ENCODE assay signal across 13 cellular contexts in the genomic region with DNA sequence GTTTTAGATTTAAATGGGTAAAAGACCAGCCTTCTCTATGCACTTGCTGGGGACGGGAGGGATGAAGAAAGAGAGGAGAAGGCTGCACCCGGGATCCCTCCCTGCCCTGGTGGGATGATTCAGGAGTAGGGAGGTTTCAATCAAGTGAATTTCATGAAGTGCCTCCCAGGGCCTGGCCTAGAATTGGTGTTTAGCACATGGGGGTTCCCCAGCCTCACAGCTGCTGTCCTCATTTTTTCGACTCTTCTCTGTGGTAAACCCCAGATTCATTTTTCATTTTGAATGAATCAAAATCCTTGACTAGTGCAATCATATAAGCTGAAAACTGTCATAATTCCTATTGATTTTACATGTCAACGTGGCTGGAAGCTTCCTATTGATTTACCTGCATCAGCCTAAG.
DNase-seq lines count a peak whose midpoint lies in the region; ATAC-seq and TF ChIP-seq lines count a peak whose summit lies in the region.
"Had no signal": no experiment of that assay in that cellular context is flagged by ENCODE, and none has a peak within 500 bp of the region (broad histone marks: within the 10 kb centered on the region; RNA-seq: fewer than 3 reads in every experiment).

No MANE protein-coding gene starts in this region.

- no peaks in the 10 kb centered on the region for H4K20me1 ChIP-seq in SK-N-SH (ENCODE audit: insufficient read depth)

- WGBS in SK-N-SH (ENCODE audit: low lambda C conversion rate): 92% methylated on average over 4 of the region's 4 CpGs

- H3K4me1 ChIP-seq in SK-N-SH (ENCODE audit: control insufficient read depth in 1 of 2, insufficient read depth in 2 of 2, low read depth in 1 of 2, low read length in 1 of 2): peaks cover 28 to 29% of the 10 kb centered on the region in 2 experiments

- no peak overlapping the region for H3K9ac ChIP-seq in SK-N-SH
- H3K9ac ChIP-seq: parathyroid adenoma had no signal

- no peak for TF ChIP-seq RAD21 in SK-N-SH (IDR thresholded peaks at IDR 0.05; ENCODE audit: low read length)

- H3K27me3 ChIP-seq in SK-N-SH (ENCODE audit: insufficient read depth): no peaks in the 10 kb centered on the region
- H3K27me3 ChIP-seq: dorsolateral prefrontal cortex had no signal

- no peaks in the 10 kb centered on the region for H3K79me2 ChIP-seq in SK-N-SH (ENCODE audit: insufficient read depth)
- H3K79me2 ChIP-seq: parathyroid adenoma had no signal

- H3K27ac ChIP-seq in SK-N-SH (ENCODE audit: low read depth in 2 of 2, low read length in 1 of 2): no peak overlapping the region
- H3K27ac ChIP-seq: dorsolateral prefrontal cortex, parathyroid adenoma had no signal

- no peak for TF ChIP-seq EP300 in SK-N-SH (IDR thresholded peaks at IDR 0.05; ENCODE audit: borderline replicate concordance in 1 of 2, low read depth in 1 of 2, low read length in 1 of 2)

- H3K4me3 ChIP-seq in GM12865 (ENCODE audit: low read depth, low read length) (no peak overlapping the region), fibroblast of mammary gland (ENCODE audit: control insufficient read depth, low read depth, low read length) (no peak overlapping the region), SK-N-SH (ENCODE audit: low read depth in 2 of 2, low read length in 1 of 2) (no peak overlapping the region)
- H3K4me3 ChIP-seq: dorsolateral prefrontal cortex had no signal

- H2AFZ ChIP-seq in SK-N-SH (ENCODE audit: low read depth): no peak overlapping the region
- H2AFZ ChIP-seq: parathyroid adenoma had no signal

- ATAC-seq in GM19351 (IDR thresholded peaks at IDR 0.05; ENCODE audit: unreplicated experiment): peak; percentile 35
- peak; percentile 36 for ATAC-seq in HG03442 (IDR thresholded peaks at IDR 0.05; ENCODE audit: unreplicated experiment)
- ATAC-seq in GM19467 (IDR thresholded peaks at IDR 0.05; ENCODE audit: unreplicated experiment): no peak

- CTCF ChIA-PET in SK-N-SH (lab: Yijun Ruan, JAX): interaction anchor here (1.2 to 10.2 kb wide), 5 partner anchors 36 to 1194 kb away, joined by 3 to 130 read pairs (median 34); partner anchors contain the start of gene TRIB2

- H3K4me2 ChIP-seq in SK-N-SH: no peak overlapping the region

- POLR2A ChIA-PET in SK-N-SH (lab: Yijun Ruan, JAX): no interaction called here

- no peaks in the 10 kb centered on the region for H3K9me3 ChIP-seq in SK-N-SH

- DNase-seq in GM12865 (ENCODE audit: low read depth): peak; percentile 63
- peak; percentile 11 for DNase-seq in fibroblast of mammary gland (ENCODE audit: low read depth)
- no peak for DNase-seq in NCI-H128 (lab: John Stamatoyannopoulos, UW; ENCODE audit: unreplicated experiment)
- DNase-seq in HK-2 (ENCODE audit: unreplicated experiment): no peak
- DNase-seq in SK-N-SH: no peak
- DNase-seq: dorsolateral prefrontal cortex, midbrain, NCI-H1092, RPMI8226 had no signal

- H3K36me3 ChIP-seq in SK-N-SH (replicated peaks in 1 of 2; ENCODE audit: control insufficient read depth in 1 of 2, insufficient read depth in 2 of 2, low read length in 1 of 2): peaks cover 23 to 39% of the 10 kb centered on the region in 2 experiments

- H3F3A ChIP-seq in SK-N-SH (replicated peaks; ENCODE audit: insufficient read depth): peaks cover 27% of the 10 kb centered on the region

- TF ChIP-seq CTCF in GM12865 (IDR thresholded peaks at IDR 0.05; ENCODE audit: insufficient read depth, low read depth, low read length, missing control alignments): no peak
- TF ChIP-seq CTCF in fibroblast of mammary gland (conservative IDR thresholded peaks at IDR 0.05; ENCODE audit: control insufficient read depth, insufficient read depth, low read depth, low read length): no peak
- TF ChIP-seq CTCF in SK-N-SH (IDR thresholded peaks at IDR 0.05): no peak

- no peaks in the 10 kb centered on the region for H3K9me2 ChIP-seq in SK-N-SH

TF ChIP-seq in SK-N-SH, 30 proteins besides CTCF, POLR2A, EP300 and RAD21:
- TF ChIP-seq, protein P1, sequence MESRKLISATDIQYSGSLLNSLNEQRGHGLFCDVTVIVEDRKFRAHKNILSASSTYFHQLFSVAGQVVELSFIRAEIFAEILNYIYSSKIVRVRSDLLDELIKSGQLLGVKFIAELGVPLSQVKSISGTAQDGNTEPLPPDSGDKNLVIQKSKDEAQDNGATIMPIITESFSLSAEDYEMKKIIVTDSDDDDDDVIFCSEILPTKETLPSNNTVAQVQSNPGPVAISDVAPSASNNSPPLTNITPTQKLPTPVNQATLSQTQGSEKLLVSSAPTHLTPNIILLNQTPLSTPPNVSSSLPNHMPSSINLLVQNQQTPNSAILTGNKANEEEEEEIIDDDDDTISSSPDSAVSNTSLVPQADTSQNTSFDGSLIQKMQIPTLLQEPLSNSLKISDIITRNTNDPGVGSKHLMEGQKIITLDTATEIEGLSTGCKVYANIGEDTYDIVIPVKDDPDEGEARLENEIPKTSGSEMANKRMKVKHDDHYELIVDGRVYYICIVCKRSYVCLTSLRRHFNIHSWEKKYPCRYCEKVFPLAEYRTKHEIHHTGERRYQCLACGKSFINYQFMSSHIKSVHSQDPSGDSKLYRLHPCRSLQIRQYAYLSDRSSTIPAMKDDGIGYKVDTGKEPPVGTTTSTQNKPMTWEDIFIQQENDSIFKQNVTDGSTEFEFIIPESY (IDR thresholded peaks at IDR 0.05; ENCODE audit: borderline replicate concordance, low read depth): no peak
- TF ChIP-seq YY1 (IDR thresholded peaks at IDR 0.05; ENCODE audit: low read depth) (no peak), JUND (IDR thresholded peaks at IDR 0.05) (no peak), CHD2 (IDR thresholded peaks at IDR 0.05; ENCODE audit: low read length, partially characterized antibody) (no peak), ELF1 (IDR thresholded peaks at IDR 0.05) (no peak), GATA2 (CRISPR knock-in tag; IDR thresholded peaks at IDR 0.05) (no peak)
- TF ChIP-seq, protein P2, sequence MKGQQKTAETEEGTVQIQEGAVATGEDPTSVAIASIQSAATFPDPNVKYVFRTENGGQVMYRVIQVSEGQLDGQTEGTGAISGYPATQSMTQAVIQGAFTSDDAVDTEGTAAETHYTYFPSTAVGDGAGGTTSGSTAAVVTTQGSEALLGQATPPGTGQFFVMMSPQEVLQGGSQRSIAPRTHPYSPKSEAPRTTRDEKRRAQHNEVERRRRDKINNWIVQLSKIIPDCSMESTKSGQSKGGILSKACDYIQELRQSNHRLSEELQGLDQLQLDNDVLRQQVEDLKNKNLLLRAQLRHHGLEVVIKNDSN (IDR thresholded peaks at IDR 0.05; ENCODE audit: borderline replicate concordance, low read depth): no peak
- TF ChIP-seq, protein P3, sequence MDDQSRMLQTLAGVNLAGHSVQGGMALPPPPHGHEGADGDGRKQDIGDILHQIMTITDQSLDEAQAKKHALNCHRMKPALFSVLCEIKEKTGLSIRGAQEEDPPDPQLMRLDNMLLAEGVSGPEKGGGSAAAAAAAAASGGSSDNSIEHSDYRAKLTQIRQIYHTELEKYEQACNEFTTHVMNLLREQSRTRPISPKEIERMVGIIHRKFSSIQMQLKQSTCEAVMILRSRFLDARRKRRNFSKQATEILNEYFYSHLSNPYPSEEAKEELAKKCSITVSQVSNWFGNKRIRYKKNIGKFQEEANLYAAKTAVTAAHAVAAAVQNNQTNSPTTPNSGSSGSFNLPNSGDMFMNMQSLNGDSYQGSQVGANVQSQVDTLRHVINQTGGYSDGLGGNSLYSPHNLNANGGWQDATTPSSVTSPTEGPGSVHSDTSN (IDR thresholded peaks at IDR 0.05): no peak

Comparison
In these comparisons a context has a peak if more than half of its experiments do, and no peak if none do; other contexts are left out.
1. DNase-seq: peak in GM12865 (single experiment) and fibroblast of mammary gland (single experiment); none in NCI-H128 (single experiment), HK-2 (single experiment) and SK-N-SH (single experiment).